In the genomic region with DNA sequence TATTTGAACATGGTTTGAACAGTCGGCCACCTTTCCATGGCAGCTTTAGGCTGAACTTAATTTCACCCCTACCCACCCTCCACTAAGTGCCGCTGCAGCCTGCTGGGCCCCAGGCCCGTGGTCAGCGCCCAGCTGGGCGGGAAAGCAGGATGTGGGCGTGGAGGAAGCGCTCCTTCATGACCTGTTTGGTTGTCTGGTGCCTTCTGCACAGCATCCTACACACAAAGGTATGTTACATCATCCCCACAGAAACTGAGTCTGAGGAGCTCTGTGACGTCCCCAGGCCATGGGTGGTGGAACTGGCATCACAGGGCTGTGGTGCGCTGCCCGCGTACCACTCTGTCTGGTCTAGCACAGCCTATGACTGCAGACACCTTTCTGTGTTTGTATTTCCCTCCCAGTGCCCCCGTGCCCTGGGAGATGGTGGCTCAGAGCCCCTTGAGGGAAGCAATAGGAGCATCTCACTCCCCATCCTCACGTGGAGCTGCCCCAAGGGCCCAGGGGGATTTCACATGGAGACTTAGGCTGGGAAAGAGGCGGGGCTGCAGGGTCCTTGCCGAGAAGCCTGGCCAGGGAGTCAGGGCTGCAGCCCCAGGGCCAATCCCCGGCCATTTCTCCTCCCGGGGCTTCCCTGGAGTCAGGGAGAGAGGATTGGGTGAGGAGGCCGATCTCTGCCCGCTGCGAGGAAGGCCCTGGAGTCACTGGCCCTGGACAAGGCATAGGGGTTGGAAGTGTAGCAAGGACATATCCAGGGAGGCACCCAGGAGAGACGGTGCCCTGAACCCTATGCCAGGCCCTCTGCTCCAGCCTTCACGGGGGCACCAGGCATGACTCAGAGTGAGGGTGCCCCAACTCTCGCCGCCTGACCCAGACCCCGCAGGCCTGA, we compare ENCODE assay signal across 13 cellular contexts. TPM values are rescaled to one million over a fixed set of nuclear protein-coding genes. Genes with fewer than 3 reads are reported as not detected.
A peak's percentile ranks its signal among the peaks of the same experiment; 100 is the strongest.
DNase-seq lines count a peak whose midpoint lies in the region; ATAC-seq and TF ChIP-seq lines count a peak whose summit lies in the region.
"Had no signal": no experiment of that assay in that cellular context is flagged by ENCODE, and none has a peak within 500 bp of the region (broad histone marks: within the 10 kb centered on the region; RNA-seq: fewer than 3 reads in every experiment).

No MANE protein-coding gene starts in this region.

- no peaks in the 10 kb centered on the region for H3K9me3 ChIP-seq in left ventricle myocardium inferior (replicated peaks)
- H3K9me3 ChIP-seq: right atrium auricular region, SJCRH30, vagina had no signal

- no peaks in the 10 kb centered on the region for H3K27me3 Mint-ChIP-seq in activated CD4-positive, alpha-beta memory T cell treated with anti-CD3 and anti-CD28 coated beads for 36 hours
- H3K27me3 Mint-ChIP-seq: brain had no signal

- TF ChIP-seq CTCF in left ventricle myocardium inferior (IDR thresholded peaks at IDR 0.05; ENCODE audit: borderline replicate concordance), result no peak

- no peaks in the 10 kb centered on the region for H3K36me3 ChIP-seq in left ventricle myocardium inferior
- H3K36me3 ChIP-seq: right atrium auricular region, SJCRH30 had no signal

- no peak overlapping the region for H3K4me3 Mint-ChIP-seq in activated CD4-positive, alpha-beta memory T cell treated with anti-CD3 and anti-CD28 coated beads for 36 hours
- H3K4me3 Mint-ChIP-seq: brain had no signal

- intact Hi-C loops in left ventricle myocardium superior (cut with micrococcal nuclease) (no loop called here), left ventricle myocardium inferior (cut with micrococcal nuclease) (no loop called here)
- intact Hi-C loops in activated CD4-positive, alpha-beta memory T cell treated with anti-CD3 and anti-CD28 coated beads for 36 hours (cut with micrococcal nuclease), result no loop called here

- no peak overlapping the region for H3K4me3 ChIP-seq in left ventricle myocardium inferior
- H3K4me3 ChIP-seq: right atrium auricular region, SJCRH30, vagina had no signal

- H3K27ac ChIP-seq in left ventricle myocardium inferior (replicated peaks), result no peak overlapping the region
- H3K27ac ChIP-seq: right atrium auricular region, SJCRH30, vagina had no signal

- DNase-seq in left ventricle myocardium superior (peak; percentile 16), left ventricle myocardium inferior (no peak), NCI-H526 treated with DMSO at 0.1 percent for 48 hours (lab: John Stamatoyannopoulos, UW) (no peak), retina (no peak)
- DNase-seq in activated CD4-positive, alpha-beta memory T cell treated with anti-CD3 and anti-CD28 coated beads for 36 hours, result peak; percentile 78
- peak; percentile 19 for DNase-seq in effector CD8-positive, alpha-beta T cell (lab: John Stamatoyannopoulos, UW)
- peak; percentile 29 for DNase-seq in stimulated activated naive CD4-positive, alpha-beta T cell treated with Interleukin-2 at 50 U/mL for 16 hours (lab: John Stamatoyannopoulos, UW)
- DNase-seq: erythroblast had no signal

- no peak for ATAC-seq in left ventricle myocardium superior
- no peak for ATAC-seq in HG03354 (IDR thresholded peaks at IDR 0.05; ENCODE audit: poor library complexity, severe bottlenecking, unreplicated experiment)

- POLR2A ChIA-PET in activated CD4-positive, alpha-beta memory T cell treated with anti-CD3 and anti-CD28 coated beads for 36 hours (lab: Charles Lee), result interaction anchor here (1.0 to 1.1 kb wide), 3 partner anchors 39 to 87 kb away, joined by 3 to 4 read pairs (median 3); no protein-coding TSS in a partner anchor

- peaks cover 42% of the 10 kb centered on the region for H3K36me3 Mint-ChIP-seq in activated CD4-positive, alpha-beta memory T cell treated with anti-CD3 and anti-CD28 coated beads for 36 hours

- H3K27me3 ChIP-seq in left ventricle myocardium inferior (ENCODE audit: low read depth), result peaks cover under 1% of the 10 kb centered on the region
- H3K27me3 ChIP-seq: right atrium auricular region, vagina had no signal

- peak overlapping the region; percentile 85 for H3K27ac Mint-ChIP-seq in activated CD4-positive, alpha-beta memory T cell treated with anti-CD3 and anti-CD28 coated beads for 36 hours
- H3K27ac Mint-ChIP-seq: brain had no signal

- no peaks in the 10 kb centered on the region for H3K9me3 Mint-ChIP-seq in activated CD4-positive, alpha-beta memory T cell treated with anti-CD3 and anti-CD28 coated beads for 36 hours
- H3K9me3 Mint-ChIP-seq: brain had no signal

- no peaks in the 10 kb centered on the region for H3K4me1 ChIP-seq in left ventricle myocardium inferior
- H3K4me1 ChIP-seq: right atrium auricular region, vagina had no signal

- CTCF ChIA-PET in activated CD4-positive, alpha-beta memory T cell treated with anti-CD3 and anti-CD28 coated beads for 36 hours (lab: Charles Lee), result interaction anchor here (0.8 to 2.2 kb wide), 2 partner anchors 18 to 44 kb away, joined by 3 to 12 read pairs; no protein-coding TSS in a partner anchor

- peaks cover 51% of the 10 kb centered on the region for H3K4me1 Mint-ChIP-seq in activated CD4-positive, alpha-beta memory T cell treated with anti-CD3 and anti-CD28 coated beads for 36 hours (ENCODE audit: low read depth)
- H3K4me1 Mint-ChIP-seq: brain had no signal

RNA-seq across cellular contexts. Expression of gene SUSD3, which starts 37.5 kb away (rescaled TPM):
- total RNA-seq in left ventricle myocardium superior, result 0.87 TPM
- total RNA-seq in left ventricle myocardium inferior, result 0.60 TPM
- total RNA-seq in activated CD4-positive, alpha-beta memory T cell treated with anti-CD3 and anti-CD28 coated beads for 36 hours, result 10 to 100 TPM; 67.0 to 72.8 TPM
- total RNA-seq: SJCRH30 had no signal

Comparison
In these comparisons a context has a peak if more than half of its experiments do, and no peak if none do; other contexts are left out.
1. DNase-seq: peak in left ventricle myocardium superior (single experiment), activated CD4-positive, alpha-beta memory T cell treated with anti-CD3 and anti-CD28 coated beads for 36 hours (single experiment), effector CD8-positive, alpha-beta T cell (single experiment) and stimulated activated naive CD4-positive, alpha-beta T cell treated with Interleukin-2 at 50 U/mL for 16 hours (single experiment); none in left ventricle myocardium inferior (single experiment), NCI-H526 treated with DMSO at 0.1 percent for 48 hours (single experiment) and retina (single experiment).
2. RNA of gene SUSD3, which starts 37.5 kb away (total RNA-seq): 67.0 to 72.8 TPM in activated CD4-positive, alpha-beta memory T cell treated with anti-CD3 and anti-CD28 coated beads for 36 hours; 0.87 TPM in left ventricle myocardium superior (single experiment) and 0.60 TPM in left ventricle myocardium inferior (single experiment); every median in the first group is over 10 times any median in the second.